Comparison of ENCODE assay signal across 1 cellular context in the genomic region with DNA sequence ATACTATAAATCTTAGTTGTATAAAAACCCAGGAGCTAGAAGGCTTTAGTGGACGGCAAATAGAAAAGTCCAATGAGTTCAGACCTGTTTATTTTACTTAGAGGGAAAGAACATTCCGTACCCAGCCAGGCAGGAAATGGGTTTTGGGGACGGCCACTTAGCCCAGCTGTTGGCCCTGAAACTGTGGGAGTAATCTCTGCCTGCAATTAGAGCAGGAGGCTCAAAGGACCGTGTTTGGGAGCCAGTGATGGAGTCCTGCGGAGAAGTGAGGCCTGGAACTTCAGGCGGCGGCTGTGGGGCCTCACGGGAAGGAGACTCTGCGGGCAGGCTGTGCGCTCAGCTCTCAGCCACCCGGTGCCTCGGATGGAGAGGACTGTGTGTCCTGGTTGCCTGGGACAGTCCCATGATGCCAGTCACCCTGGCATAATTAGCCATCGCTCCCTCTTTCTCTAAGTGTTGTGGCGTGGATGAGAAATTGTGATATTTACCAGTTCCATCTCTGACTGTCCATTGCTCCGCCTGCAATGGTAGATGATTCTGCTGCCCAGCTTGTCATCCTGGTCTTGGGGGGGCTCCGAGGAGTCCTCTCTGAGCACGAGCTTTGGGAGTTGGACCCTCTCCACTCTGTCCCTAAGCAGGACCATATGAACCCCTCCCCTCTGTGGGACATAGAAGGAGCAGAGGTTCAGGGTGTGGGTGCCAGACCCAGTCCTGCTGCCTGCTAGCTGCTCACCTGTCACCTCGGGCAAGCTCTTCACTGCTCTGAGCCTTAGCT.
TF ChIP-seq lines count a peak whose summit lies in the region.

No MANE protein-coding gene starts in this region.

TF ChIP-seq in IMR-90, 13 proteins besides CTCF, POLR2A, EP300 and RAD21 (continued from another document):
- TF ChIP-seq, protein P1, sequence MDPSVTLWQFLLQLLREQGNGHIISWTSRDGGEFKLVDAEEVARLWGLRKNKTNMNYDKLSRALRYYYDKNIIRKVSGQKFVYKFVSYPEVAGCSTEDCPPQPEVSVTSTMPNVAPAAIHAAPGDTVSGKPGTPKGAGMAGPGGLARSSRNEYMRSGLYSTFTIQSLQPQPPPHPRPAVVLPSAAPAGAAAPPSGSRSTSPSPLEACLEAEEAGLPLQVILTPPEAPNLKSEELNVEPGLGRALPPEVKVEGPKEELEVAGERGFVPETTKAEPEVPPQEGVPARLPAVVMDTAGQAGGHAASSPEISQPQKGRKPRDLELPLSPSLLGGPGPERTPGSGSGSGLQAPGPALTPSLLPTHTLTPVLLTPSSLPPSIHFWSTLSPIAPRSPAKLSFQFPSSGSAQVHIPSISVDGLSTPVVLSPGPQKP (IDR thresholded peaks at IDR 0.05; ENCODE audit: borderline replicate concordance, low read depth, low read length): no peak
- TF ChIP-seq CEBPB (IDR thresholded peaks at IDR 0.05; ENCODE audit: low read depth, low read length): no peak
TF ChIP-seq in IMR-90: peak in this region for 0.
